9 cellular contexts compared by ENCODE assay signal in genomic region chr11:44766112-44766971, GRCh38. TPM values are rescaled to one million over a fixed set of nuclear protein-coding genes. Genes with fewer than 3 reads are reported as not detected.
DNase-seq lines count a peak whose midpoint lies in the region; ATAC-seq and TF ChIP-seq lines count a peak whose summit lies in the region.
"Had no signal": no experiment of that assay in that cellular context is flagged by ENCODE, and none has a peak within 500 bp of the region (broad histone marks: within the 10 kb centered on the region; RNA-seq: fewer than 3 reads in every experiment).

No MANE protein-coding gene starts in this region.

- H3K27ac Mint-ChIP-seq in endothelial cell (ENCODE audit: unreplicated experiment): no peak overlapping the region

- peak overlapping the region; percentile 73 for H3K4me3 Mint-ChIP-seq in endothelial cell (ENCODE audit: unreplicated experiment)

- peak; percentile 71 for DNase-seq in AG09309 (ENCODE audit: low read depth)
- DNase-seq in NCI-H226: peak; percentile 95
- DNase-seq in endothelial cell (ENCODE audit: low spot score): no peak
- peak; percentile 94 for DNase-seq in myocyte (ENCODE audit: low read depth)
- no peak for DNase-seq in activated naive CD4-positive, alpha-beta T cell treated with Interleukin-2 at 50 U/mL for 16 hours
- DNase-seq in activated T-cell treated with anti-CD3 and anti-CD28 coated beads, Interleukin-2, amount 50 U/mL, for 48 hours: no peak
- DNase-seq: NCI-H2029 had no signal

- peaks cover 2% of the 10 kb centered on the region for H3K27me3 Mint-ChIP-seq in endothelial cell (ENCODE audit: unreplicated experiment)

- H3K4me1 Mint-ChIP-seq in endothelial cell (ENCODE audit: unreplicated experiment): peaks cover 53% of the 10 kb centered on the region

- H3K9me3 Mint-ChIP-seq in endothelial cell (ENCODE audit: unreplicated experiment): no peaks in the 10 kb centered on the region

- H3K36me3 Mint-ChIP-seq in endothelial cell (ENCODE audit: low read depth, unreplicated experiment): peaks cover 82% of the 10 kb centered on the region

- ATAC-seq in HG02610 (IDR thresholded peaks at IDR 0.05; ENCODE audit: unreplicated experiment): no peak
- ATAC-seq in HG03135 (IDR thresholded peaks at IDR 0.05; ENCODE audit: unreplicated experiment): no peak

- H3K4me3 ChIP-seq in AG09309 (ENCODE audit: control insufficient read depth, low read depth, low read length): no peak overlapping the region

- no peak for TF ChIP-seq CTCF in AG09309 (IDR thresholded peaks at IDR 0.05; ENCODE audit: control insufficient read depth, insufficient read depth, low read depth, low read length, missing control alignments)
- TF ChIP-seq CTCF in endothelial cell (IDR thresholded peaks at IDR 0.05; ENCODE audit: unreplicated experiment): no peak

RNA-seq across cellular contexts. Expression of gene TSPAN18, which starts 39.6 kb away (rescaled TPM):
- total RNA-seq in endothelial cell (ENCODE audit: unreplicated experiment) (717 TPM), myocyte (1.3 and 1.8 TPM in 2 replicates)
- polyA plus RNA-seq in myocyte (2012): 2.2 TPM

Comparison
In these comparisons a context has a peak if more than half of its experiments do, and no peak if none do; other contexts are left out.
1. DNase-seq: peak in AG09309 (single experiment), NCI-H226 (single experiment) and myocyte (single experiment); none in endothelial cell (single experiment), activated naive CD4-positive, alpha-beta T cell treated with Interleukin-2 at 50 U/mL for 16 hours (single experiment) and activated T-cell treated with anti-CD3 and anti-CD28 coated beads, Interleukin-2, amount 50 U/mL, for 48 hours (0 of 2).
2. RNA of gene TSPAN18, which starts 39.6 kb away (total RNA-seq): 717 TPM in endothelial cell (single experiment); 1.3 to 1.8 TPM in myocyte; every median in the first group is over 100 times any median in the second.